ENCODE assay signal across 18 cellular contexts in genomic region chr15:66713843-66714508, GRCh38. TPM values are rescaled to one million over a fixed set of nuclear protein-coding genes. Genes with fewer than 3 reads are reported as not detected.
DNase-seq lines count a peak whose midpoint lies in the region; ATAC-seq and TF ChIP-seq lines count a peak whose summit lies in the region.
"Had no signal": no experiment of that assay in that cellular context is flagged by ENCODE, and none has a peak within 500 bp of the region (broad histone marks: within the 10 kb centered on the region; RNA-seq: fewer than 3 reads in every experiment).

No MANE protein-coding gene starts in this region.

- no peak overlapping the region for H3K4me3 ChIP-seq in stomach
- H3K4me3 ChIP-seq in GM23338 = no peak overlapping the region
- H3K4me3 ChIP-seq: gastrocnemius medialis, ovary had no signal

- no peaks in the 10 kb centered on the region for H3K9me2 ChIP-seq in GM23338 (ENCODE audit: insufficient read depth)
- H3K9me2 ChIP-seq: SK-N-SH had no signal

- H3K79me2 ChIP-seq in GM23338 (replicated peaks; ENCODE audit: insufficient read depth) = no peaks in the 10 kb centered on the region

- H3K4me1 Mint-ChIP-seq in WTC11 (peaks cover 24% of the 10 kb centered on the region), GM23338 (peaks cover 29% of the 10 kb centered on the region)
- H3K4me1 Mint-ChIP-seq in T-helper 2 cell treated with Interferon-gamma antibody and Interleukin-4, amounts not matched to agents 5 μg/mL and 100 μg/mL, for 36 hours (ENCODE audit: low read depth) = no peaks in the 10 kb centered on the region
- H3K4me1 Mint-ChIP-seq: activated naive CD4-positive, alpha-beta T cell treated with anti-CD3 and anti-CD28 coated beads, Interleukin-2, amount 50 U/mL, for 24 hours; CD8-positive, alpha-beta memory T cell had no signal

- H3K27me3 Mint-ChIP-seq in WTC11 (ENCODE audit: low read depth) (no peaks in the 10 kb centered on the region), GM23338 (ENCODE audit: insufficient read depth, low read depth, poor library complexity) (peaks cover 6% of the 10 kb centered on the region)
- peaks cover 2% of the 10 kb centered on the region for H3K27me3 Mint-ChIP-seq in T-helper 2 cell treated with Interferon-gamma antibody and Interleukin-4, amounts not matched to agents 5 μg/mL and 100 μg/mL, for 36 hours (ENCODE audit: low read depth)

- TF ChIP-seq CTCF in WTC11 (IDR thresholded peaks at IDR 0.05) = no peak
- TF ChIP-seq CTCF in stomach (IDR thresholded peaks at IDR 0.05) = no peak
- no peak for TF ChIP-seq CTCF in GM23338 (conservative IDR thresholded peaks at IDR 0.05; ENCODE audit: low read depth in 2 of 2)

- DNase-seq in WTC11 (ENCODE audit: low spot score) = no peak
- no peak for DNase-seq in stomach
- DNase-seq in activated naive CD4-positive, alpha-beta T cell treated with Interleukin-2 at 50 U/mL for 16 hours = no peak
- DNase-seq in GM23338 (ENCODE audit: low spot score) = no peak
- DNase-seq in NCI-H510A (lab: John Stamatoyannopoulos, UW) = no peak
- DNase-seq in T-helper 2 cell treated with Interferon-gamma antibody and Interleukin-4, amounts not matched to agents 5 μg/mL and 100 μg/mL, for 36 hours (ENCODE audit: low spot score) = no peak
- DNase-seq: activated CD4-positive, alpha-beta T cell treated with anti-CD3 and anti-CD28 coated beads, Interleukin-2, amount 10 ng/mL, durations not matched to agents 7 days and 5 days; CD8-positive, alpha-beta memory T cell; gastrocnemius medialis; Kasumi-1; NCI-H446; ovary; SK-N-SH; stimulated activated CD4-positive, alpha-beta T cell treated with anti-CD3 and anti-CD28 coated beads, Interleukin-4, amount 100 ng/mL, for 1 hour had no signal

- no peaks in the 10 kb centered on the region for H3K9me3 Mint-ChIP-seq in WTC11
- no peaks in the 10 kb centered on the region for H3K9me3 Mint-ChIP-seq in GM23338
- H3K9me3 Mint-ChIP-seq in T-helper 2 cell treated with Interferon-gamma antibody and Interleukin-4, amounts not matched to agents 5 μg/mL and 100 μg/mL, for 36 hours = no peaks in the 10 kb centered on the region
- H3K9me3 Mint-ChIP-seq: activated CD4-positive, alpha-beta T cell treated with anti-CD3 and anti-CD28 coated beads, Interleukin-2, amount 10 ng/mL, durations not matched to agents 7 days and 5 days; activated naive CD4-positive, alpha-beta T cell treated with anti-CD3 and anti-CD28 coated beads, Interleukin-2, amount 50 U/mL, for 24 hours; CD8-positive, alpha-beta memory T cell; dendritic cell treated with granulocyte-macrophage colony-stimulating factor and Interleukin-4, amounts not matched to agents 40 ng/mL and 50 ng/mL, for 4 days had no signal

- intact Hi-C loops in stomach (cut with DNase I; ENCODE audit: low total_unique reads) = no loop called here

- H2AFZ ChIP-seq in GM23338 = no peak overlapping the region

- H3K4me1 ChIP-seq in stomach (peaks cover 15 to 71% (median 47%) of the 10 kb centered on the region in 4 donors), GM23338 (ENCODE audit: insufficient read depth) (peaks cover 10% of the 10 kb centered on the region; the same call in 1 of the 2 replicates)

- no peak for TF ChIP-seq POLR2A in stomach (IDR thresholded peaks at IDR 0.05)

- no peaks in the 10 kb centered on the region for H3K9me3 ChIP-seq in stomach
- H3K9me3 ChIP-seq: gastrocnemius medialis, ovary, SK-N-SH had no signal

- H3K27me3 ChIP-seq in stomach (no peaks in the 10 kb centered on the region), GM23338 (ENCODE audit: insufficient read depth) (no peaks in the 10 kb centered on the region)
- H3K27me3 ChIP-seq: gastrocnemius medialis, ovary had no signal

- no peaks in the 10 kb centered on the region for H3F3A ChIP-seq in GM23338 (replicated peaks; ENCODE audit: low read depth)

- H3K27ac ChIP-seq in stomach = peak overlapping the region in 3 of 5 donors; percentile 18 to 60 (median 42)
- no peak overlapping the region for H3K27ac ChIP-seq in GM23338 (ENCODE audit: low read depth)
- H3K27ac ChIP-seq: gastrocnemius medialis, ovary had no signal

- CTCF ChIA-PET in WTC11 (lab: Charles Lee) = interaction anchor here (1.0 to 1.7 kb wide), 8 partner anchors 8 to 138 kb away, joined by 3 to 10 read pairs (median 4); no protein-coding TSS in a partner anchor

- POLR2A ChIA-PET in WTC11 (lab: Charles Lee) = no interaction called here

- H3K4me3 Mint-ChIP-seq in WTC11 (no peak overlapping the region), GM23338 (no peak overlapping the region)
- H3K4me3 Mint-ChIP-seq in T-helper 2 cell treated with Interferon-gamma antibody and Interleukin-4, amounts not matched to agents 5 μg/mL and 100 μg/mL, for 36 hours = no peak overlapping the region
- H3K4me3 Mint-ChIP-seq: activated CD4-positive, alpha-beta T cell treated with anti-CD3 and anti-CD28 coated beads, Interleukin-2, amount 10 ng/mL, durations not matched to agents 7 days and 5 days; activated naive CD4-positive, alpha-beta T cell treated with anti-CD3 and anti-CD28 coated beads, Interleukin-2, amount 50 U/mL, for 24 hours; CD8-positive, alpha-beta memory T cell; dendritic cell treated with granulocyte-macrophage colony-stimulating factor and Interleukin-4, amounts not matched to agents 40 ng/mL and 50 ng/mL, for 4 days had no signal

- H3K36me3 Mint-ChIP-seq in WTC11 = peaks cover 13% of the 10 kb centered on the region
- peaks cover 3% of the 10 kb centered on the region; the same call in 1 of the 3 replicates for H3K36me3 Mint-ChIP-seq in GM23338 (ENCODE audit: low read depth)
- H3K36me3 Mint-ChIP-seq in T-helper 2 cell treated with Interferon-gamma antibody and Interleukin-4, amounts not matched to agents 5 μg/mL and 100 μg/mL, for 36 hours (ENCODE audit: low read depth) = no peaks in the 10 kb centered on the region
- H3K36me3 Mint-ChIP-seq: activated naive CD4-positive, alpha-beta T cell treated with anti-CD3 and anti-CD28 coated beads, Interleukin-2, amount 50 U/mL, for 24 hours; CD8-positive, alpha-beta memory T cell had no signal

- H3K36me3 ChIP-seq in stomach (peaks cover 0 to 26% (median 14%) of the 10 kb centered on the region in 4 donors), GM23338 (ENCODE audit: insufficient read depth) (no peaks in the 10 kb centered on the region)
- H3K36me3 ChIP-seq: gastrocnemius medialis, ovary had no signal

- 80 to 88% (median 84%) methylated on average over 8 of the region's 8 CpGs for WGBS in stomach, 5 donors

- H3K4me2 ChIP-seq in GM23338 = no peak overlapping the region
- H3K4me2 ChIP-seq: SK-N-SH had no signal

- no peak for TF ChIP-seq EP300 in stomach (IDR thresholded peaks at IDR 0.05)

- H3K27ac Mint-ChIP-seq in WTC11 = peak overlapping the region; percentile 57; the same call in 1 of the 2 replicates
- no peak overlapping the region for H3K27ac Mint-ChIP-seq in GM23338
- H3K27ac Mint-ChIP-seq in T-helper 2 cell treated with Interferon-gamma antibody and Interleukin-4, amounts not matched to agents 5 μg/mL and 100 μg/mL, for 36 hours = no peak overlapping the region
- H3K27ac Mint-ChIP-seq: activated CD4-positive, alpha-beta T cell treated with anti-CD3 and anti-CD28 coated beads, Interleukin-2, amount 10 ng/mL, durations not matched to agents 7 days and 5 days; activated naive CD4-positive, alpha-beta T cell treated with anti-CD3 and anti-CD28 coated beads, Interleukin-2, amount 50 U/mL, for 24 hours; dendritic cell treated with granulocyte-macrophage colony-stimulating factor and Interleukin-4, amounts not matched to agents 40 ng/mL and 50 ng/mL, for 4 days had no signal

- peak; percentile 55 for ATAC-seq in GM18498 (IDR thresholded peaks at IDR 0.05; ENCODE audit: unreplicated experiment)
- ATAC-seq in HG02763 (IDR thresholded peaks at IDR 0.05; ENCODE audit: unreplicated experiment) = peak; percentile 61
- no peak for ATAC-seq in WTC11
- ATAC-seq in GM23338 = no peak
- ATAC-seq: gastrocnemius medialis had no signal

- no peaks in the 10 kb centered on the region for H4K20me1 ChIP-seq in GM23338 (replicated peaks; ENCODE audit: insufficient read depth)

TF ChIP-seq in GM23338, 12 proteins besides CTCF, POLR2A, EP300 and RAD21 (continues in another document):
- TF ChIP-seq EZH2phosphoT487 (IDR thresholded peaks at IDR 0.05; ENCODE audit: unreplicated experiment) = no peak
- TF ChIP-seq JUNB (IDR thresholded peaks at IDR 0.05; ENCODE audit: unreplicated experiment) = no peak
- no peak for TF ChIP-seq CREB1 (CRISPR knock-in tag; IDR thresholded peaks at IDR 0.05; ENCODE audit: low read depth)

RNA-seq across cellular contexts. Expression of gene SMAD6, which starts 11.9 kb away (rescaled TPM):
- total RNA-seq in WTC11 (2021) (9.2 to 13.9 TPM (median 10.4 TPM) in 3 replicates), stomach (100 to 1,000 TPM in 2 of 5 donors, 10 to 100 TPM in 3; 20.4 to 112 (median 76.4) TPM)
- polyA plus RNA-seq in stomach (1 to 10 TPM; 4.0 to 5.7 (median 4.6) TPM), GM23338 (2016; fragmentation: Nextera tagmentation; extraction: Ambion mirVana) (1.6 and 2.1 TPM in 2 replicates)
- 11.9 and 15.7 TPM in 2 replicates for total RNA-seq in GM23338 (2014; rRNA removed; shearing (Covaris generic))
- polyA plus RNA-seq: CD8-positive, alpha-beta memory T cell had no signal

Comparison
In these comparisons a context has a peak if more than half of its experiments do, and no peak if none do; other contexts are left out.
1. ATAC-seq: peak in GM18498 (single experiment) and HG02763 (single experiment); none in WTC11 (single experiment) and GM23338 (single experiment).